Comparison of ENCODE assay signal across 19 cellular contexts in genomic region chr11:104764718-104765045, GRCh38.
DNase-seq lines count a peak whose midpoint lies in the region; ATAC-seq and TF ChIP-seq lines count a peak whose summit lies in the region.
"Had no signal": no experiment of that assay in that cellular context is flagged by ENCODE, and none has a peak within 500 bp of the region (broad histone marks: within the 10 kb centered on the region; RNA-seq: fewer than 3 reads in every experiment).

No MANE protein-coding gene starts in this region.

- peaks cover 0 to 3% of the 10 kb centered on the region in 2 donors for H3K9me3 ChIP-seq in left lung
- no peaks in the 10 kb centered on the region for H3K9me3 ChIP-seq in upper lobe of right lung
- H3K9me3 ChIP-seq in mucosa of descending colon = no peaks in the 10 kb centered on the region
- H3K9me3 ChIP-seq: colonic mucosa had no signal

- H3K4me3 ChIP-seq in left lung (no peak overlapping the region), upper lobe of right lung (no peak overlapping the region), mucosa of descending colon (no peak overlapping the region)
- H3K4me3 ChIP-seq: colonic mucosa had no signal

- ATAC-seq in GM19463 (IDR thresholded peaks at IDR 0.05; ENCODE audit: unreplicated experiment) = peak; percentile 33
- ATAC-seq in left lung = no peak
- ATAC-seq in upper lobe of right lung = no peak
- ATAC-seq in mucosa of descending colon = no peak
- ATAC-seq: stimulated activated memory B cell treated with anti-CD40 and anti-IgM and Interleukin-4, amounts not matched to agents 10 μg/mL and 1 μg/mL and 100 μg/mL, for 72 hours had no signal

- H3K4me1 ChIP-seq in left lung (no peaks in the 10 kb centered on the region), upper lobe of right lung (no peaks in the 10 kb centered on the region), mucosa of descending colon (ENCODE audit: low read depth) (no peaks in the 10 kb centered on the region)
- H3K4me1 ChIP-seq: colonic mucosa had no signal

- TF ChIP-seq CTCF in left lung (IDR thresholded peaks at IDR 0.05) = no peak
- TF ChIP-seq CTCF in upper lobe of right lung (IDR thresholded peaks at IDR 0.05) = no peak
- TF ChIP-seq CTCF in mucosa of descending colon (IDR thresholded peaks at IDR 0.05) = no peak

- H3K36me3 ChIP-seq in left lung (no peaks in the 10 kb centered on the region), upper lobe of right lung (no peaks in the 10 kb centered on the region), mucosa of descending colon (ENCODE audit: low read depth) (no peaks in the 10 kb centered on the region)
- H3K36me3 ChIP-seq: colonic mucosa had no signal

- H3K27ac ChIP-seq in left lung (no peak overlapping the region), upper lobe of right lung (no peak overlapping the region)
- H3K27ac ChIP-seq: colonic mucosa, epithelial cell of prostate had no signal

- intact Hi-C loops in left lung (cut with DNase I) = no loop called here
- intact Hi-C loops in upper lobe of right lung (cut with DNase I) = no loop called here
- intact Hi-C loops in mucosa of descending colon (cut with DNase I, micrococcal nuclease) = no loop called here

- DNase-seq in DMS 273 treated with DMSO at 0.1 percent for 48 hours (lab: John Stamatoyannopoulos, UW) (peak; percentile 21), LHCN-M2 (ENCODE audit: low read depth) (peak; percentile 36), iris pigment epithelial cell (ENCODE audit: low read depth) (peak; percentile 17), left lung (no peak), upper lobe of right lung (no peak), mucosa of descending colon (no peak)
- DNase-seq: activated CD4-positive, alpha-beta T cell treated with anti-CD3 and anti-CD28 coated beads, Interleukin-2, amount 10 ng/mL, durations not matched to agents 24 days and 14 days; activated T-cell treated with anti-CD3 and anti-CD28 coated beads, Interleukin-2, amount 50 U/mL, for 72 hours; amniotic stem cell; colonic mucosa; glutamatergic neuron; islet precursor cell; NCI-H1105; NCI-H2171; SHP77 treated with DMSO at 0.1 percent for 48 hours; T1000 had no signal

- no peaks in the 10 kb centered on the region for H3K27me3 ChIP-seq in left lung
- no peaks in the 10 kb centered on the region for H3K27me3 ChIP-seq in upper lobe of right lung
- H3K27me3 ChIP-seq: colonic mucosa had no signal

Comparison
In these comparisons a context has a peak if more than half of its experiments do, and no peak if none do; other contexts are left out.
1. DNase-seq: peak in DMS 273 treated with DMSO at 0.1 percent for 48 hours (single experiment), LHCN-M2 (single experiment) and iris pigment epithelial cell (single experiment); none in left lung (0 of 2), upper lobe of right lung (single experiment) and mucosa of descending colon (0 of 3).